8 cellular contexts compared by ENCODE assay signal in genomic region chr5:150782850-150783249, GRCh38. TPM values are rescaled to one million over a fixed set of nuclear protein-coding genes. Genes with fewer than 3 reads are reported as not detected.
A peak's percentile ranks its signal among the peaks of the same experiment; 100 is the strongest.
DNase-seq lines count a peak whose midpoint lies in the region; ATAC-seq and TF ChIP-seq lines count a peak whose summit lies in the region.

No MANE protein-coding gene starts in this region.

- peaks cover 33% of the 10 kb centered on the region for H3K36me3 Mint-ChIP-seq in activated CD8-positive, alpha-beta memory T cell treated with anti-CD3 and anti-CD28 coated beads, Interleukin-2, amount 10 ng/mL, durations not matched to agents 7 days and 5 days
- peaks cover 6% of the 10 kb centered on the region for H3K36me3 Mint-ChIP-seq in activated naive CD8-positive, alpha-beta T cell treated with anti-CD3 and anti-CD28 coated beads, Interleukin-2, amount 50 U/mL, for 24 hours (ENCODE audit: low read depth)

- no peaks in the 10 kb centered on the region for H3K9me3 ChIP-seq in left lung
- no peaks in the 10 kb centered on the region for H3K9me3 ChIP-seq in thoracic aorta

- no peak for TF ChIP-seq CTCF in left lung (IDR thresholded peaks at IDR 0.05)
- TF ChIP-seq CTCF in thoracic aorta (IDR thresholded peaks at IDR 0.05) = no peak
- no peak for TF ChIP-seq CTCF in foreskin fibroblast (IDR thresholded peaks at IDR 0.05; ENCODE audit: low read depth, low read length)

- H3K36me3 ChIP-seq in left lung (no peaks in the 10 kb centered on the region), thoracic aorta (no peaks in the 10 kb centered on the region)

- peak overlapping the region; percentile 74 to 82 for H3K27ac ChIP-seq in left lung
- peak overlapping the region; percentile 96 to 98 for H3K27ac ChIP-seq in thoracic aorta

- ATAC-seq in activated CD8-positive, alpha-beta memory T cell treated with anti-CD3 and anti-CD28 coated beads, Interleukin-2, amount 10 ng/mL, durations not matched to agents 7 days and 5 days = no peak
- ATAC-seq in activated naive CD8-positive, alpha-beta T cell treated with anti-CD3 and anti-CD28 coated beads, Interleukin-2, amount 50 U/mL, for 24 hours = no peak
- no peak for ATAC-seq in left lung
- ATAC-seq in thoracic aorta (ENCODE audit: insufficient number of reproducible peaks, low FRiP score, low read depth) = no peak

- peaks cover 82% of the 10 kb centered on the region for H3K4me1 Mint-ChIP-seq in activated CD8-positive, alpha-beta memory T cell treated with anti-CD3 and anti-CD28 coated beads, Interleukin-2, amount 10 ng/mL, durations not matched to agents 7 days and 5 days
- peaks cover 88% of the 10 kb centered on the region for H3K4me1 Mint-ChIP-seq in activated naive CD8-positive, alpha-beta T cell treated with anti-CD3 and anti-CD28 coated beads, Interleukin-2, amount 50 U/mL, for 24 hours

- CTCF ChIA-PET in activated CD8-positive, alpha-beta memory T cell treated with anti-CD3 and anti-CD28 coated beads, Interleukin-2, amount 10 ng/mL, durations not matched to agents 7 days and 5 days (lab: Charles Lee) = interaction anchor here (0.9 to 5.3 kb wide), 11 partner anchors 10 to 382 kb away, joined by 3 to 30 read pairs (median 6); partner anchors contain the start of genes IRGM and RBM22

- H3K9me3 Mint-ChIP-seq in activated CD8-positive, alpha-beta memory T cell treated with anti-CD3 and anti-CD28 coated beads, Interleukin-2, amount 10 ng/mL, durations not matched to agents 7 days and 5 days (ENCODE audit: low read depth) = peaks cover 3% of the 10 kb centered on the region
- peaks cover 5% of the 10 kb centered on the region for H3K9me3 Mint-ChIP-seq in activated naive CD8-positive, alpha-beta T cell treated with anti-CD3 and anti-CD28 coated beads, Interleukin-2, amount 50 U/mL, for 24 hours

- intact Hi-C loops in left lung (cut with DNase I) = no loop called here

- no peak overlapping the region for H3K4me3 ChIP-seq in left lung
- H3K4me3 ChIP-seq in thoracic aorta = peak overlapping the region; percentile 52
- H3K4me3 ChIP-seq in foreskin fibroblast (ENCODE audit: low read depth in 1 of 2, low read length in 2 of 2) = no peak overlapping the region

- H3K27me3 ChIP-seq in left lung (no peaks in the 10 kb centered on the region), thoracic aorta (replicated peaks; ENCODE audit: insufficient read depth) (no peaks in the 10 kb centered on the region)

- H3K4me3 Mint-ChIP-seq in activated CD8-positive, alpha-beta memory T cell treated with anti-CD3 and anti-CD28 coated beads, Interleukin-2, amount 10 ng/mL, durations not matched to agents 7 days and 5 days = peak overlapping the region; percentile 55
- H3K4me3 Mint-ChIP-seq in activated naive CD8-positive, alpha-beta T cell treated with anti-CD3 and anti-CD28 coated beads, Interleukin-2, amount 50 U/mL, for 24 hours = peak overlapping the region; percentile 67

- H3K27ac Mint-ChIP-seq in activated CD8-positive, alpha-beta memory T cell treated with anti-CD3 and anti-CD28 coated beads, Interleukin-2, amount 10 ng/mL, durations not matched to agents 7 days and 5 days = peak overlapping the region; percentile 96
- H3K27ac Mint-ChIP-seq in activated naive CD8-positive, alpha-beta T cell treated with anti-CD3 and anti-CD28 coated beads, Interleukin-2, amount 50 U/mL, for 24 hours = peak overlapping the region; percentile 85

- no peak for DNase-seq in activated CD8-positive, alpha-beta memory T cell treated with anti-CD3 and anti-CD28 coated beads, Interleukin-2, amount 10 ng/mL, durations not matched to agents 7 days and 5 days
- no peak for DNase-seq in activated CD8-positive, alpha-beta memory T cell treated with anti-CD3 and anti-CD28 coated beads, Interleukin-2, amount 50 U/mL, for 48 hours
- no peak for DNase-seq in activated naive CD8-positive, alpha-beta T cell treated with anti-CD3 and anti-CD28 coated beads, Interleukin-2, amount 50 U/mL, for 24 hours
- DNase-seq in left lung (no peak), thoracic aorta (ENCODE audit: low spot score) (no peak), NOMO-1 (lab: John Stamatoyannopoulos, UW; ENCODE audit: unreplicated experiment in 2 of 2) (no peak), foreskin fibroblast (no peak), activated gamma-delta T cell (lab: John Stamatoyannopoulos, UW) (no peak)

- H3K4me1 ChIP-seq in left lung = peaks cover 30 to 89% of the 10 kb centered on the region in 2 donors
- H3K4me1 ChIP-seq in thoracic aorta (ENCODE audit: control insufficient read depth in 1 of 2, low read depth in 2 of 2) = peaks cover 64 to 74% of the 10 kb centered on the region in 2 donors

- H3K27me3 Mint-ChIP-seq in activated CD8-positive, alpha-beta memory T cell treated with anti-CD3 and anti-CD28 coated beads, Interleukin-2, amount 10 ng/mL, durations not matched to agents 7 days and 5 days = no peaks in the 10 kb centered on the region
- no peaks in the 10 kb centered on the region for H3K27me3 Mint-ChIP-seq in activated naive CD8-positive, alpha-beta T cell treated with anti-CD3 and anti-CD28 coated beads, Interleukin-2, amount 50 U/mL, for 24 hours

RNA-seq across cellular contexts. Expression of gene SMIM3, which starts 4.3 kb away (rescaled TPM):
- total RNA-seq in activated CD8-positive, alpha-beta memory T cell treated with anti-CD3 and anti-CD28 coated beads, Interleukin-2, amount 10 ng/mL, durations not matched to agents 7 days and 5 days = 10 to 100 TPM; 22.1 to 37.5 TPM
- 10 to 100 TPM; 16.4 to 20.1 TPM for total RNA-seq in left lung
- total RNA-seq in thoracic aorta = 10 to 100 TPM; 28.4 to 46.4 TPM

RNA-seq across cellular contexts. Expression of gene DCTN4, which starts 24.0 kb away (rescaled TPM):
- 10 to 100 TPM; 41.9 to 46.1 TPM for total RNA-seq in activated CD8-positive, alpha-beta memory T cell treated with anti-CD3 and anti-CD28 coated beads, Interleukin-2, amount 10 ng/mL, durations not matched to agents 7 days and 5 days
- total RNA-seq in left lung (10 to 100 TPM; 69.5 to 70.0 TPM), thoracic aorta (10 to 100 TPM; 37.9 to 49.0 TPM)
